1 cellular context compared by ENCODE assay signal in the genomic region with DNA sequence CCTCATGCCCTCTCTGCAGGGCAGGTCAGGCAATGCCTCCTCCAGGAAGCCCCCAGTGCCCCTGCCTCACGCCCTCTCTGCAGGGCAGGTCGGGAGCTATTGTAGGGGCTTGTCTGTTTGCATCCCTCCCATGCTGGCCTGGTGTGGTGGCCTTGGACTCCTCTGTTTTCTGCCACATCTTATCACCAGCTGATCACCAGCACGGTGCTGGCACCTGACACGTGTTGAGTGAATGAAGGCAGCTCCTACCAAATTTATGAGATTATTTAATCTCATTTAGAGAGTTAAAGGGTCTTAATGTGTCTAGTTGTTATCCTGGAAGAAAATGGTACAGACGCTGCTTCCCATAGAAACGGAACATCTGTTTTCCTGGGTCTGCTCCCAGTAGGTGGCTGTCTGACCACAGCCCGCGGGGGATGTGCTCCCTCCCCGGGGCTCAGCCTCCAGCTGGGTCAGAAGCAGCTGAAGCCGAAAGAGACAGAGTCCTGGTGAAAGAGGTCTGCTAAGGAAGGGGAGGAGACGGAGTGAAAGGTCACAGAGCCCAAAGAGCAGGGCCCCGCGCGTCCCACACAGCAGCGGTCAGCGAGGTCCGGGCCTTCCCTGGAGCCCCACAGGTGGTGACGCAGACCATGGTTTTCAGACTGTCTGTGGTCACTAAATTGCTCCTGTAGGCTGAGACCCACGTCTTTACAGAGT.
TF ChIP-seq lines count a peak whose summit lies in the region.

No MANE protein-coding gene starts in this region.

TF ChIP-seq in GM12878, 131 proteins besides CTCF, POLR2A, EP300 and RAD21:
- TF ChIP-seq ATF7 (IDR thresholded peaks at IDR 0.05; ENCODE audit: low read depth) (no peak), EED (IDR thresholded peaks at IDR 0.05; ENCODE audit: low read depth) (no peak), PAX5 (IDR thresholded peaks at IDR 0.05; ENCODE audit: borderline replicate concordance, low read depth, low read length) (no peak), RCOR1 (conservative IDR thresholded peaks at IDR 0.05; ENCODE audit: low read depth, low read length) (no peak), CHD4 (IDR thresholded peaks at IDR 0.05) (no peak), ZBTB33 (IDR thresholded peaks at IDR 0.05) (no peak), ZNF24 (IDR thresholded peaks at IDR 0.05) (no peak), MTA2 (IDR thresholded peaks at IDR 0.05; ENCODE audit: low read depth) (no peak), FOS (IDR thresholded peaks at IDR 0.05; ENCODE audit: borderline replicate concordance, extremely low read depth, insufficient read length) (no peak)
